ENCODE assay signal across 1 cellular context in the genomic region with DNA sequence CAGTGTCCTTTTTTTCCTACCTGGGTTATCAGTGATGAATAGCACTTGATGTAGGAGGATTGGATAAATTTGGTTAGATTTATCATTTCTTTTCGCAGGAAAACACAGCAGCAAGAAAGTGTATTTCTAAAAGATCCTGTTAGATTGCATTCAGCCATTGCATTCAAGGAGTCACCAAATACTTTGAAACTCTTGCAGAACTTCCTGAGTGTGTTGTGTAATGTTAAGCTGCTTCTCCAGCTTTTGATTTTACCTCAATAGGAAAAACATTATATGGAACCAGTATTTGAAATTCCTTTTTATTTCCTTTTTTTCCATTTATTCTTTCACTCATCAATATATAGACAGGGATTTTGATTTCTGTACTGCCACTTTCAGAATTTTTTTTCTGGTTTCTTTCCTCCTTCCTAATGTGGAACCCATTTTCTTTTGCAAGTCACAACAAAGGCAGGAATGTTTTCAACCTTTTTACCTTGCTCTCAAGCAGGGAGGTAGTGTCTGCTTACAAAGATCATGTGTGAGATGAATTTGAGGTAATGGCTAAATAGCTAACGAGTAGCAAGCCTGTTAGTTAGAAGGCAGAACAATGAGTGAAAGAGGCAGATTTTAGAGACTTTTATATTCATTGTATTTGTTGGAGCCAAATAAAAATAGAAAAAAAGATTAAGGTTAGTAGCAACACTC.
A peak's percentile ranks its signal among the peaks of the same experiment; 100 is the strongest.
TF ChIP-seq lines count a peak whose summit lies in the region.

No MANE protein-coding gene starts in this region.

TF ChIP-seq in H1, 55 proteins besides CTCF, POLR2A, EP300 and RAD21:
- TF ChIP-seq, protein P1, sequence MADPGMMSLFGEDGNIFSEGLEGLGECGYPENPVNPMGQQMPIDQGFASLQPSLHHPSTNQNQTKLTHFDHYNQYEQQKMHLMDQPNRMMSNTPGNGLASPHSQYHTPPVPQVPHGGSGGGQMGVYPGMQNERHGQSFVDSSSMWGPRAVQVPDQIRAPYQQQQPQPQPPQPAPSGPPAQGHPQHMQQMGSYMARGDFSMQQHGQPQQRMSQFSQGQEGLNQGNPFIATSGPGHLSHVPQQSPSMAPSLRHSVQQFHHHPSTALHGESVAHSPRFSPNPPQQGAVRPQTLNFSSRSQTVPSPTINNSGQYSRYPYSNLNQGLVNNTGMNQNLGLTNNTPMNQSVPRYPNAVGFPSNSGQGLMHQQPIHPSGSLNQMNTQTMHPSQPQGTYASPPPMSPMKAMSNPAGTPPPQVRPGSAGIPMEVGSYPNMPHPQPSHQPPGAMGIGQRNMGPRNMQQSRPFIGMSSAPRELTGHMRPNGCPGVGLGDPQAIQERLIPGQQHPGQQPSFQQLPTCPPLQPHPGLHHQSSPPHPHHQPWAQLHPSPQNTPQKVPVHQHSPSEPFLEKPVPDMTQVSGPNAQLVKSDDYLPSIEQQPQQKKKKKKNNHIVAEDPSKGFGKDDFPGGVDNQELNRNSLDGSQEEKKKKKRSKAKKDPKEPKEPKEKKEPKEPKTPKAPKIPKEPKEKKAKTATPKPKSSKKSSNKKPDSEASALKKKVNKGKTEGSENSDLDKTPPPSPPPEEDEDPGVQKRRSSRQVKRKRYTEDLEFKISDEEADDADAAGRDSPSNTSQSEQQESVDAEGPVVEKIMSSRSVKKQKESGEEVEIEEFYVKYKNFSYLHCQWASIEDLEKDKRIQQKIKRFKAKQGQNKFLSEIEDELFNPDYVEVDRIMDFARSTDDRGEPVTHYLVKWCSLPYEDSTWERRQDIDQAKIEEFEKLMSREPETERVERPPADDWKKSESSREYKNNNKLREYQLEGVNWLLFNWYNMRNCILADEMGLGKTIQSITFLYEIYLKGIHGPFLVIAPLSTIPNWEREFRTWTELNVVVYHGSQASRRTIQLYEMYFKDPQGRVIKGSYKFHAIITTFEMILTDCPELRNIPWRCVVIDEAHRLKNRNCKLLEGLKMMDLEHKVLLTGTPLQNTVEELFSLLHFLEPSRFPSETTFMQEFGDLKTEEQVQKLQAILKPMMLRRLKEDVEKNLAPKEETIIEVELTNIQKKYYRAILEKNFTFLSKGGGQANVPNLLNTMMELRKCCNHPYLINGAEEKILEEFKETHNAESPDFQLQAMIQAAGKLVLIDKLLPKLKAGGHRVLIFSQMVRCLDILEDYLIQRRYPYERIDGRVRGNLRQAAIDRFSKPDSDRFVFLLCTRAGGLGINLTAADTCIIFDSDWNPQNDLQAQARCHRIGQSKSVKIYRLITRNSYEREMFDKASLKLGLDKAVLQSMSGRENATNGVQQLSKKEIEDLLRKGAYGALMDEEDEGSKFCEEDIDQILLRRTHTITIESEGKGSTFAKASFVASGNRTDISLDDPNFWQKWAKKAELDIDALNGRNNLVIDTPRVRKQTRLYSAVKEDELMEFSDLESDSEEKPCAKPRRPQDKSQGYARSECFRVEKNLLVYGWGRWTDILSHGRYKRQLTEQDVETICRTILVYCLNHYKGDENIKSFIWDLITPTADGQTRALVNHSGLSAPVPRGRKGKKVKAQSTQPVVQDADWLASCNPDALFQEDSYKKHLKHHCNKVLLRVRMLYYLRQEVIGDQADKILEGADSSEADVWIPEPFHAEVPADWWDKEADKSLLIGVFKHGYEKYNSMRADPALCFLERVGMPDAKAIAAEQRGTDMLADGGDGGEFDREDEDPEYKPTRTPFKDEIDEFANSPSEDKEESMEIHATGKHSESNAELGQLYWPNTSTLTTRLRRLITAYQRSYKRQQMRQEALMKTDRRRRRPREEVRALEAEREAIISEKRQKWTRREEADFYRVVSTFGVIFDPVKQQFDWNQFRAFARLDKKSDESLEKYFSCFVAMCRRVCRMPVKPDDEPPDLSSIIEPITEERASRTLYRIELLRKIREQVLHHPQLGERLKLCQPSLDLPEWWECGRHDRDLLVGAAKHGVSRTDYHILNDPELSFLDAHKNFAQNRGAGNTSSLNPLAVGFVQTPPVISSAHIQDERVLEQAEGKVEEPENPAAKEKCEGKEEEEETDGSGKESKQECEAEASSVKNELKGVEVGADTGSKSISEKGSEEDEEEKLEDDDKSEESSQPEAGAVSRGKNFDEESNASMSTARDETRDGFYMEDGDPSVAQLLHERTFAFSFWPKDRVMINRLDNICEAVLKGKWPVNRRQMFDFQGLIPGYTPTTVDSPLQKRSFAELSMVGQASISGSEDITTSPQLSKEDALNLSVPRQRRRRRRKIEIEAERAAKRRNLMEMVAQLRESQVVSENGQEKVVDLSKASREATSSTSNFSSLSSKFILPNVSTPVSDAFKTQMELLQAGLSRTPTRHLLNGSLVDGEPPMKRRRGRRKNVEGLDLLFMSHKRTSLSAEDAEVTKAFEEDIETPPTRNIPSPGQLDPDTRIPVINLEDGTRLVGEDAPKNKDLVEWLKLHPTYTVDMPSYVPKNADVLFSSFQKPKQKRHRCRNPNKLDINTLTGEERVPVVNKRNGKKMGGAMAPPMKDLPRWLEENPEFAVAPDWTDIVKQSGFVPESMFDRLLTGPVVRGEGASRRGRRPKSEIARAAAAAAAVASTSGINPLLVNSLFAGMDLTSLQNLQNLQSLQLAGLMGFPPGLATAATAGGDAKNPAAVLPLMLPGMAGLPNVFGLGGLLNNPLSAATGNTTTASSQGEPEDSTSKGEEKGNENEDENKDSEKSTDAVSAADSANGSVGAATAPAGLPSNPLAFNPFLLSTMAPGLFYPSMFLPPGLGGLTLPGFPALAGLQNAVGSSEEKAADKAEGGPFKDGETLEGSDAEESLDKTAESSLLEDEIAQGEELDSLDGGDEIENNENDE (IDR thresholded peaks at IDR 0.05; ENCODE audit: insufficient replicate concordance, low read length) = no peak
- TF ChIP-seq ZNF274 (IDR thresholded peaks at IDR 0.05; ENCODE audit: borderline replicate concordance, extremely low read depth, low read length) = no peak
- TF ChIP-seq RXRA (IDR thresholded peaks at IDR 0.05; ENCODE audit: insufficient read depth, low read depth, low read length) = no peak
- no peak for TF ChIP-seq CBX5 (IDR thresholded peaks at IDR 0.05; ENCODE audit: low read depth, low read length)
- TF ChIP-seq SP4 (IDR thresholded peaks at IDR 0.05; ENCODE audit: low read length) = no peak
- TF ChIP-seq, protein P2, sequence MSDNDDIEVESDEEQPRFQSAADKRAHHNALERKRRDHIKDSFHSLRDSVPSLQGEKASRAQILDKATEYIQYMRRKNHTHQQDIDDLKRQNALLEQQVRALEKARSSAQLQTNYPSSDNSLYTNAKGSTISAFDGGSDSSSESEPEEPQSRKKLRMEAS (IDR thresholded peaks at IDR 0.05) = no peak
- peak; percentile 83 for TF ChIP-seq CEBPB (IDR thresholded peaks at IDR 0.05; ENCODE audit: low read depth, low read length)
- TF ChIP-seq HDAC2 (IDR thresholded peaks at IDR 0.05; ENCODE audit: borderline replicate concordance in 1 of 2, low read depth in 2 of 2, low read length in 2 of 2) = no peak
- TF ChIP-seq TEAD4 (IDR thresholded peaks at IDR 0.05; ENCODE audit: low read depth, low read length) = no peak
